2 cellular contexts compared by ENCODE assay signal in genomic region chr20:47527004-47527800, GRCh38.
A peak's percentile ranks its signal among the peaks of the same experiment; 100 is the strongest.
TF ChIP-seq lines count a peak whose summit lies in the region.

No MANE protein-coding gene starts in this region.

TF ChIP-seq in HepG2, 621 proteins besides CTCF, POLR2A, EP300 and RAD21:
- no peak for TF ChIP-seq ZNF331 (CRISPR knock-in tag; IDR thresholded peaks at IDR 0.05)
- TF ChIP-seq, protein P1, sequence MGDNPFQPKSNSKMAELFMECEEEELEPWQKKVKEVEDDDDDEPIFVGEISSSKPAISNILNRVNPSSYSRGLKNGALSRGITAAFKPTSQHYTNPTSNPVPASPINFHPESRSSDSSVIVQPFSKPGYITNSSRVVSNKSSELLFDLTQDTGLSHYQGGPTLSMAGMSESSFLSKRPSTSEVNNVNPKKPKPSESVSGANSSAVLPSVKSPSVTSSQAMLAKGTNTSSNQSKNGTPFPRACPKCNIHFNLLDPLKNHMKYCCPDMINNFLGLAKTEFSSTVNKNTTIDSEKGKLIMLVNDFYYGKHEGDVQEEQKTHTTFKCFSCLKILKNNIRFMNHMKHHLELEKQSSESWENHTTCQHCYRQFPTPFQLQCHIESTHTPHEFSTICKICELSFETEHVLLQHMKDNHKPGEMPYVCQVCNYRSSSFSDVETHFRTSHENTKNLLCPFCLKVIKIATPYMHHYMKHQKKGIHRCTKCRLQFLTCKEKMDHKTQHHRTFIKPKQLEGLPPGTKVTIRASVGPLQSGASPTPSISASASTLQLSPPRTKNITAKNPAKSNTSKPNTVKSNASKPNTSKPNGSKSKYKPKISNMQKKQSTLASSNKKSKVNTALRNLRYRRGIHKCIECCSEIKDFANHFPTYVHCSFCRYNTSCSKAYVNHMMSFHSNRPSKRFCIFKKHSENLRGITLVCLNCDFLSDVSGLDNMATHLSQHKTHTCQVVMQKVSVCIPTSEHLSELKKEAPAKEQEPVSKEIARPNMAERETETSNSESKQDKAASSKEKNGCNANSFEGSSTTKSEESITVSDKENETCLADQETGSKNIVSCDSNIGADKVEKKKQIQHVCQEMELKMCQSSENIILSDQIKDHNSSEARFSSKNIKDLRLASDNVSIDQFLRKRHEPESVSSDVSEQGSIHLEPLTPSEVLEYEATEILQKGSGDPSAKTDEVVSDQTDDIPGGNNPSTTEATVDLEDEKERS (CRISPR knock-in tag; IDR thresholded peaks at IDR 0.05), result peak; percentile 99
- 0 out of 2 replicates have a peak, but pooled peaks have one; percentile 48 for TF ChIP-seq ZMYM2 (CRISPR knock-in tag; IDR thresholded peaks at IDR 0.05)
- TF ChIP-seq GMEB2 (CRISPR knock-in tag; IDR thresholded peaks at IDR 0.05; ENCODE audit: low read depth), result no peak
- TF ChIP-seq CHCHD3 (CRISPR knock-in tag; IDR thresholded peaks at IDR 0.05), result no peak
- TF ChIP-seq ZBTB2 (CRISPR knock-in tag; IDR thresholded peaks at IDR 0.05; ENCODE audit: low read depth), result no peak
- no peak for TF ChIP-seq NFE2 (CRISPR knock-in tag; IDR thresholded peaks at IDR 0.05)
- TF ChIP-seq MAFK (conservative IDR thresholded peaks at IDR 0.05 in 1 of 2, IDR thresholded peaks at IDR 0.05 in 1 of 2; ENCODE audit: low read length in 2 of 2), result peak in 1 of 2 experiments; percentile 49; a peak in 1 of 4 replicates
- no peak for TF ChIP-seq SRF (IDR thresholded peaks at IDR 0.05; ENCODE audit: low read depth, low read length)
- TF ChIP-seq ESRRA (CRISPR knock-in tag; IDR thresholded peaks at IDR 0.05; ENCODE audit: low read depth), result no peak
- no peak for TF ChIP-seq AKAP8 (CRISPR knock-in tag; IDR thresholded peaks at IDR 0.05)
- no peak for TF ChIP-seq ZNF253 (CRISPR knock-in tag; IDR thresholded peaks at IDR 0.05; ENCODE audit: borderline replicate concordance)
- no peak for TF ChIP-seq ARNT2 (CRISPR knock-in tag; IDR thresholded peaks at IDR 0.05; ENCODE audit: low read depth)
- TF ChIP-seq MED1 (CRISPR knock-in tag; IDR thresholded peaks at IDR 0.05), result no peak
- TF ChIP-seq MNT (IDR thresholded peaks at IDR 0.05), result no peak
- TF ChIP-seq RFX5 (IDR thresholded peaks at IDR 0.05; ENCODE audit: low read depth, low read length), result no peak
- no peak for TF ChIP-seq PBX3 (CRISPR knock-in tag; IDR thresholded peaks at IDR 0.05; ENCODE audit: borderline replicate concordance)
- TF ChIP-seq MAFF (IDR thresholded peaks at IDR 0.05; ENCODE audit: low read depth, low read length), result peak; percentile 47
- 0 out of 2 replicates have a peak, but pooled peaks have one; percentile 47 for TF ChIP-seq ELF4 (CRISPR knock-in tag; IDR thresholded peaks at IDR 0.05; ENCODE audit: borderline replicate concordance)
- no peak for TF ChIP-seq IKZF1 (IDR thresholded peaks at IDR 0.05)
- 0 out of 2 replicates have a peak, but pooled peaks have one; percentile 63 for TF ChIP-seq KDM1A (CRISPR knock-in tag; IDR thresholded peaks at IDR 0.05)

TF ChIP-seq in K562, 482 proteins besides CTCF, POLR2A, EP300 and RAD21:
- TF ChIP-seq ZBTB8A (IDR thresholded peaks at IDR 0.05; ENCODE audit: partially characterized antibody) (peak; percentile 33), TRIM28 (IDR thresholded peaks at IDR 0.05) (peak; percentile 55; the same call in 1 of the 2 replicates), SMAD4 (CRISPR knock-in tag; conservative IDR thresholded peaks at IDR 0.05) (no peak), ZFP1 (CRISPR knock-in tag; IDR thresholded peaks at IDR 0.05) (no peak), ZBTB11 (CRISPR knock-in tag; IDR thresholded peaks at IDR 0.05) (peak in 1 of 3 experiments; percentile 14; a peak in 1 of 6 replicates), HDGF (IDR thresholded peaks at IDR 0.05) (no peak), CBX3 (IDR thresholded peaks at IDR 0.05; ENCODE audit: borderline replicate concordance in 1 of 2, low read length in 2 of 2) (peak in 1 of 2 experiments; percentile 91; a peak in 2 of 3 replicates), TOE1 (IDR thresholded peaks at IDR 0.05; ENCODE audit: borderline replicate concordance) (no peak), TOE1 (CRISPR knock-in tag; IDR thresholded peaks at IDR 0.05; ENCODE audit: borderline replicate concordance, low read depth) (no peak), KDM1A (IDR thresholded peaks at IDR 0.05) (0 out of 4 replicates have a peak, but pooled peaks of 1 of the 2 experiments have one; percentile 25), RBM25 (IDR thresholded peaks at IDR 0.05; ENCODE audit: low read depth, low read length, severe bottlenecking) (peak; percentile 36), ZNF316 (IDR thresholded peaks at IDR 0.05) (peak; percentile 43; the same call in 1 of the 2 replicates), TRIM24 (IDR thresholded peaks at IDR 0.05) (peak in 1 of 2 experiments; percentile 59; a peak in 1 of 4 replicates), SNRNP70 (optimal IDR thresholded peaks at IDR 0.05; ENCODE audit: low read depth, low read length) (no peak), ARHGAP35 (IDR thresholded peaks at IDR 0.05; ENCODE audit: partially characterized antibody) (no peak), PML (IDR thresholded peaks at IDR 0.05; ENCODE audit: low read length) (no peak), XRCC5 (IDR thresholded peaks at IDR 0.05; ENCODE audit: low read depth, low read length) (no peak), CBX5 (IDR thresholded peaks at IDR 0.05; ENCODE audit: borderline replicate concordance, low read depth) (0 out of 2 replicates have a peak, but pooled peaks have one; percentile 12), HSF4 (CRISPR knock-in tag; IDR thresholded peaks at IDR 0.05; ENCODE audit: borderline replicate concordance) (no peak)
- TF ChIP-seq, protein P2, sequence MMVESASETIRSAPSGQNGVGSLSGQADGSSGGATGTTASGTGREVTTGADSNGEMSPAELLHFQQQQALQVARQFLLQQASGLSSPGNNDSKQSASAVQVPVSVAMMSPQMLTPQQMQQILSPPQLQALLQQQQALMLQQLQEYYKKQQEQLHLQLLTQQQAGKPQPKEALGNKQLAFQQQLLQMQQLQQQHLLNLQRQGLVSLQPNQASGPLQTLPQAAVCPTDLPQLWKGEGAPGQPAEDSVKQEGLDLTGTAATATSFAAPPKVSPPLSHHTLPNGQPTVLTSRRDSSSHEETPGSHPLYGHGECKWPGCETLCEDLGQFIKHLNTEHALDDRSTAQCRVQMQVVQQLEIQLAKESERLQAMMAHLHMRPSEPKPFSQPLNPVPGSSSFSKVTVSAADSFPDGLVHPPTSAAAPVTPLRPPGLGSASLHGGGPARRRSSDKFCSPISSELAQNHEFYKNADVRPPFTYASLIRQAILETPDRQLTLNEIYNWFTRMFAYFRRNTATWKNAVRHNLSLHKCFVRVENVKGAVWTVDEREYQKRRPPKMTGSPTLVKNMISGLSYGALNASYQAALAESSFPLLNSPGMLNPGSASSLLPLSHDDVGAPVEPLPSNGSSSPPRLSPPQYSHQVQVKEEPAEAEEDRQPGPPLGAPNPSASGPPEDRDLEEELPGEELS (CRISPR knock-in tag; IDR thresholded peaks at IDR 0.05; ENCODE audit: borderline replicate concordance), result no peak
